21 cellular contexts compared by ENCODE assay signal in genomic region chr5:69131304-69131703, GRCh38.
"Had no signal": no experiment of that assay in that cellular context is flagged by ENCODE, and none has a peak within 500 bp of the region (broad histone marks: within the 10 kb centered on the region; RNA-seq: fewer than 3 reads in every experiment).

No MANE protein-coding gene starts in this region.

- H3K36me3 ChIP-seq: ovary, uterus had no signal

- H3K4me3 ChIP-seq: lower lobe of right lung, ovary, psoas muscle, skin epidermis, spleen, thoracic aorta, tibial nerve, upper lobe of right lung, uterus had no signal

- DNase-seq: cortex of kidney; effector memory CD8-positive, alpha-beta T cell; erythroblast; head of caudate nucleus; left ventricle myocardium superior; lower lobe of right lung; naive thymus-derived CD8-positive, alpha-beta T cell; nephron progenitor cell; occipital lobe; ovary; psoas muscle; spleen; stimulated activated CD4-positive, alpha-beta T cell treated with anti-CD3 and anti-CD28 coated beads, Interleukin-4, amount 100 ng/mL, for 4 hours; stimulated activated naive B cell treated with anti-CD40 and anti-IgM and Interleukin-4, amounts not matched to agents 10 μg/mL and 1 μg/mL and 100 μg/mL, for 72 hours; upper lobe of right lung; uterus had no signal

- FAIRE-seq: keratinocyte had no signal

- H3K9me3 ChIP-seq: lower lobe of right lung, ovary, psoas muscle, spleen, thoracic aorta, tibial nerve, upper lobe of right lung, uterus had no signal

- H3K4me1 ChIP-seq: lower lobe of right lung, psoas muscle, spleen, tibial nerve, upper lobe of right lung, uterus had no signal

- H3K27me3 ChIP-seq: ovary, spleen, tibial nerve, upper lobe of right lung, uterus had no signal

- ATAC-seq: effector memory CD8-positive, alpha-beta T cell; left ventricle myocardium superior; lower lobe of right lung; naive thymus-derived CD8-positive, alpha-beta T cell; psoas muscle; right cardiac atrium; stimulated activated naive B cell treated with anti-CD40 and anti-IgM and Interleukin-4, amounts not matched to agents 10 μg/mL and 1 μg/mL and 100 μg/mL, for 72 hours; upper lobe of right lung had no signal

- H3K27ac ChIP-seq: lower lobe of right lung, ovary, psoas muscle, skin epidermis, spleen, thoracic aorta, tibial nerve, upper lobe of right lung, uterus had no signal
